In the genomic region with DNA sequence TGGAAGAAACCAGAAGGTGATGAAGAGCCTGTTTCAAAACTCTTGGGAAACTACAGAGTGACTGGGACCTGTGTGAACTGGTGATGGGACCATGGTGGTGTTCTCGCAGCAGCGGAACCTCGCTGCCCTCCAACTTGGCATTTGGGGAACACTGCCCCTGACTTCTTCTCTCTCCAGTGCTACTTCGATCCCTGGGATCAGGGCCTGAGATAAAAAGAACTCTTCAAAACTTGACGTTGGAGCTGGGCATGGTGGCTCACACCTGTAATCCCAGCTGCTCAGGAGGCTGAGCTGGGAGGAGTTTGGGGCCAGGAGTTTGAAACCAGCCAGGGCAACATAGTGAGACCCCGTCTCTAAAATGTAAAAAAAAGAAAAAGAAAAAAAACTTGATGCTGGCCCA, we compare ENCODE assay signal across 19 cellular contexts. TPM values are rescaled to one million over a fixed set of nuclear protein-coding genes. Genes with fewer than 3 reads are reported as not detected.
DNase-seq lines count a peak whose midpoint lies in the region; ATAC-seq and TF ChIP-seq lines count a peak whose summit lies in the region.
"Had no signal": no experiment of that assay in that cellular context is flagged by ENCODE, and none has a peak within 500 bp of the region (broad histone marks: within the 10 kb centered on the region; RNA-seq: fewer than 3 reads in every experiment).

No MANE protein-coding gene starts in this region.

- TF ChIP-seq CTCF in right atrium auricular region (IDR thresholded peaks at IDR 0.05) (no peak), coronary artery (IDR thresholded peaks at IDR 0.05) (no peak), lower lobe of right lung (IDR thresholded peaks at IDR 0.05) (no peak)

- ATAC-seq in Right ventricle myocardium superior (ENCODE audit: poor library complexity) (no peak), lower lobe of right lung (no peak), GM21515 (IDR thresholded peaks at IDR 0.05; ENCODE audit: unreplicated experiment) (no peak)
- ATAC-seq: HepG2 had no signal

- H3K4me1 ChIP-seq in right atrium auricular region (peaks cover 0 to 11% of the 10 kb centered on the region in 2 donors), lower lobe of right lung (no peaks in the 10 kb centered on the region)
- H3K4me1 ChIP-seq: BLaER1 had no signal

- H3K4me3 ChIP-seq in right atrium auricular region (no peak overlapping the region), coronary artery (no peak overlapping the region), lower lobe of right lung (no peak overlapping the region)
- H3K4me3 ChIP-seq: BLaER1, GM23248 had no signal

- H3K27ac ChIP-seq in right atrium auricular region (no peak overlapping the region), coronary artery (no peak overlapping the region), lower lobe of right lung (no peak overlapping the region)
- H3K27ac ChIP-seq: BLaER1, GM23248 had no signal

- H3K36me3 ChIP-seq in right atrium auricular region (no peaks in the 10 kb centered on the region), lower lobe of right lung (no peaks in the 10 kb centered on the region)
- H3K36me3 ChIP-seq: BLaER1 had no signal

- intact Hi-C loops in Right ventricle myocardium superior (cut with DNase I) (no loop called here), lower lobe of right lung (cut with DNase I) (no loop called here)

- H3K9me3 ChIP-seq in right atrium auricular region: no peaks in the 10 kb centered on the region
- no peaks in the 10 kb centered on the region for H3K9me3 ChIP-seq in lower lobe of right lung
- H3K9me3 ChIP-seq: BLaER1, SK-N-SH had no signal

- DNase-seq in Right ventricle myocardium superior (peak; percentile 8), right atrium auricular region (ENCODE audit: low spot score) (no peak), coronary artery (ENCODE audit: low spot score) (peak; percentile 50), lower lobe of right lung (peak; percentile 7), NCI-H748 treated with DMSO at 0.1 percent for 48 hours (lab: John Stamatoyannopoulos, UW) (no peak), NCI-H2171 (lab: John Stamatoyannopoulos, UW) (no peak)
- DNase-seq: CD4-positive, alpha-beta T cell; GM23248; H7; Kasumi-1; NCI-H1092 treated with DMSO at 0.1 percent for 48 hours; NCI-H1436; NCI-H187; NCI-H526; SK-N-SH had no signal

- H3K27me3 ChIP-seq in right atrium auricular region: no peaks in the 10 kb centered on the region
- peaks cover 3% of the 10 kb centered on the region for H3K27me3 ChIP-seq in lower lobe of right lung (ENCODE audit: low read depth)
- H3K27me3 ChIP-seq: BLaER1 had no signal

RNA-seq across cellular contexts. Expression of gene PITX1, which starts 18.1 kb away (rescaled TPM):
- total RNA-seq in Right ventricle myocardium superior: not detected
- not detected for total RNA-seq in right atrium auricular region
- 0.47 TPM for total RNA-seq in lower lobe of right lung
- total RNA-seq: CD4-positive, alpha-beta T cell; GM23248; H7 had no signal

RNA-seq across cellular contexts. Expression of gene CATSPER3, which starts 48.2 kb away (rescaled TPM):
- total RNA-seq in Right ventricle myocardium superior (0.32 TPM), right atrium auricular region (under 1 TPM; 0.39 to 0.44 TPM), lower lobe of right lung (0.68 TPM)
- total RNA-seq: M059J had no signal

Comparison
In these comparisons a context has a peak if more than half of its experiments do, and no peak if none do; other contexts are left out.
1. DNase-seq: peak in Right ventricle myocardium superior (single experiment), coronary artery (single experiment) and lower lobe of right lung (single experiment); none in right atrium auricular region (single experiment), NCI-H748 treated with DMSO at 0.1 percent for 48 hours (single experiment) and NCI-H2171 (single experiment).